Comparison of ENCODE assay signal across 8 cellular contexts in genomic region chr17:33674685-33675084, GRCh38.
A peak's percentile ranks its signal among the peaks of the same experiment; 100 is the strongest.
DNase-seq lines count a peak whose midpoint lies in the region; ATAC-seq and TF ChIP-seq lines count a peak whose summit lies in the region.

No MANE protein-coding gene starts in this region.

- H3F3A ChIP-seq in OCI-LY1 (ENCODE audit: insufficient read depth, low read length): no peaks in the 10 kb centered on the region

- H3K9me2 ChIP-seq in OCI-LY1 (ENCODE audit: low read depth, low read length): no peaks in the 10 kb centered on the region

- no peaks in the 10 kb centered on the region for H3K36me3 ChIP-seq in OCI-LY1 (ENCODE audit: insufficient read depth, low read length)

- H3K4me2 ChIP-seq in OCI-LY1 (ENCODE audit: low read length): no peak overlapping the region

- no peaks in the 10 kb centered on the region for H3K9me3 Mint-ChIP-seq in activated naive CD4-positive, alpha-beta T cell treated with anti-CD3 and anti-CD28 coated beads, Interleukin-2, amount 10 ng/mL, durations not matched to agents 7 days and 5 days
- H3K9me3 Mint-ChIP-seq in progenitor cell of endocrine pancreas (ENCODE audit: low read depth): no peaks in the 10 kb centered on the region

- no peak overlapping the region for H3K4me3 Mint-ChIP-seq in activated naive CD4-positive, alpha-beta T cell treated with anti-CD3 and anti-CD28 coated beads, Interleukin-2, amount 10 ng/mL, durations not matched to agents 7 days and 5 days
- no peak overlapping the region for H3K4me3 Mint-ChIP-seq in progenitor cell of endocrine pancreas (ENCODE audit: low read depth)

- H3K36me3 Mint-ChIP-seq in activated naive CD4-positive, alpha-beta T cell treated with anti-CD3 and anti-CD28 coated beads, Interleukin-2, amount 10 ng/mL, durations not matched to agents 7 days and 5 days: no peaks in the 10 kb centered on the region
- no peaks in the 10 kb centered on the region for H3K36me3 Mint-ChIP-seq in progenitor cell of endocrine pancreas (ENCODE audit: insufficient read depth)

- no peak overlapping the region for H3K27ac Mint-ChIP-seq in activated naive CD4-positive, alpha-beta T cell treated with anti-CD3 and anti-CD28 coated beads, Interleukin-2, amount 10 ng/mL, durations not matched to agents 7 days and 5 days
- H3K27ac Mint-ChIP-seq in progenitor cell of endocrine pancreas: no peak overlapping the region

- H3K27me3 Mint-ChIP-seq in activated naive CD4-positive, alpha-beta T cell treated with anti-CD3 and anti-CD28 coated beads, Interleukin-2, amount 10 ng/mL, durations not matched to agents 7 days and 5 days: no peaks in the 10 kb centered on the region
- H3K27me3 Mint-ChIP-seq in progenitor cell of endocrine pancreas: peaks cover 10% of the 10 kb centered on the region

- intact Hi-C loops in Right ventricle myocardium superior (cut with DNase I): loop anchor here (5.0 to 10.0 kb wide), 2 partner anchors 152 to 640 kb away; no protein-coding TSS in a partner anchor

- no peaks in the 10 kb centered on the region for H3K4me1 ChIP-seq in OCI-LY1 (ENCODE audit: insufficient read depth, low read length, severe bottlenecking)

- DNase-seq in DMS53 (lab: John Stamatoyannopoulos, UW) (peak; percentile 53), HFF-Myc (ENCODE audit: extremely low read depth, low read depth) (peak; percentile 19), Right ventricle myocardium superior (peak; percentile 69), progenitor cell of endocrine pancreas (ENCODE audit: low spot score, unreplicated experiment) (peak; percentile 45)
- DNase-seq in activated naive CD4-positive, alpha-beta T cell treated with anti-CD3 and anti-CD28 coated beads, Interleukin-2, amount 10 ng/mL, durations not matched to agents 7 days and 5 days: peak; percentile 70

- no peaks in the 10 kb centered on the region for H3K9me3 ChIP-seq in OCI-LY1 (ENCODE audit: low read length)

- H3K27me3 ChIP-seq in OCI-LY1 (ENCODE audit: insufficient read depth, low read length): no peaks in the 10 kb centered on the region

- no peak overlapping the region for H3K9ac ChIP-seq in OCI-LY1 (ENCODE audit: low read length)

- ATAC-seq in Right ventricle myocardium superior (ENCODE audit: poor library complexity) (peak; percentile 93), GM21515 (IDR thresholded peaks at IDR 0.05; ENCODE audit: unreplicated experiment) (no peak), HG03095 (IDR thresholded peaks at IDR 0.05; ENCODE audit: unreplicated experiment) (no peak)

- no peak overlapping the region for H2AFZ ChIP-seq in OCI-LY1 (ENCODE audit: low read length)

- no peaks in the 10 kb centered on the region for H3K4me1 Mint-ChIP-seq in activated naive CD4-positive, alpha-beta T cell treated with anti-CD3 and anti-CD28 coated beads, Interleukin-2, amount 10 ng/mL, durations not matched to agents 7 days and 5 days
- H3K4me1 Mint-ChIP-seq in progenitor cell of endocrine pancreas (ENCODE audit: low read depth): no peaks in the 10 kb centered on the region

- H3K79me2 ChIP-seq in OCI-LY1 (ENCODE audit: insufficient read depth, low read length): no peaks in the 10 kb centered on the region

- H3K4me3 ChIP-seq in HFF-Myc (replicated peaks; ENCODE audit: low read depth, low read length) (no peak overlapping the region), OCI-LY1 (ENCODE audit: low read depth, low read length, poor library complexity, severe bottlenecking) (no peak overlapping the region)

- CTCF ChIA-PET in activated naive CD4-positive, alpha-beta T cell treated with anti-CD3 and anti-CD28 coated beads, Interleukin-2, amount 10 ng/mL, durations not matched to agents 7 days and 5 days (lab: Charles Lee): interaction anchor here (0.7 to 2.5 kb wide), 6 partner anchors 10 to 383 kb away, joined by 3 to 23 read pairs (median 4); no protein-coding TSS in a partner anchor

- TF ChIP-seq CTCF in HFF-Myc (IDR thresholded peaks at IDR 0.05; ENCODE audit: low read depth, low read length, missing control alignments) (peak; percentile 65), OCI-LY1 (IDR thresholded peaks at IDR 0.05; ENCODE audit: low read length) (peak; percentile 72), progenitor cell of endocrine pancreas (IDR thresholded peaks at IDR 0.05; ENCODE audit: unreplicated experiment) (peak; percentile 70)

- no peaks in the 10 kb centered on the region for H4K20me1 ChIP-seq in OCI-LY1 (ENCODE audit: insufficient read depth, low read length)

- no peak overlapping the region for H3K27ac ChIP-seq in OCI-LY1 (ENCODE audit: low read depth, low read length, poor library complexity, severe bottlenecking)

Comparison
In these comparisons a context has a peak if more than half of its experiments do, and no peak if none do; other contexts are left out.
1. DNase-seq: peak in every context shown above with its lines; median percentile 70 in activated naive CD4-positive, alpha-beta T cell treated with anti-CD3 and anti-CD28 coated beads, Interleukin-2, amount 10 ng/mL, durations not matched to agents 7 days and 5 days; 69 in Right ventricle myocardium superior; 53 in DMS53; 45 in progenitor cell of endocrine pancreas; 19 in HFF-Myc.